In the genomic region with DNA sequence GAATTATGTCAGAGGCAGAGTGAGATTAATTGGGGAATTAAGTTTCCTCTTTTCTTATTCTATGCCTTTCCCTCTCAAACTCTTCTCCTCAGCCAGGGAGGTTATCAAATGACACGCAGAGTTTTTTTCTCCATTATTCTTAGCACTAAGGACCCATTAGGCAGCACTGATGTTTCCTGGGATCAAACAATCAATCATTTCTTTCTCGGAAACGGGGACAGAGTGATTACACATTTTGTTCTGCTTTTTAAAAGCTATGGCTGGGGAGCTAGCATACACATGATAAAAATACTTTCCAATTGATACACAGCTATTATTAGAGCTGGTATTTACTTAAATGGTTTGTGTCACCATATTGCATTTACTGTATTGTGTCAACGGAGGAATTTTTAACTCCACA, we compare ENCODE assay signal across 16 cellular contexts.
"Had no signal": no experiment of that assay in that cellular context is flagged by ENCODE, and none has a peak within 500 bp of the region (broad histone marks: within the 10 kb centered on the region; RNA-seq: fewer than 3 reads in every experiment).

No MANE protein-coding gene starts in this region.

- H3K4me1 Mint-ChIP-seq: activated CD4-positive, alpha-beta T cell treated with anti-CD3 and anti-CD28 coated beads, Interleukin-2, amount 10 ng/mL, durations not matched to agents 24 days and 14 days; naive thymus-derived CD8-positive, alpha-beta T cell had no signal

- H3K27ac Mint-ChIP-seq: activated CD4-positive, alpha-beta T cell treated with anti-CD3 and anti-CD28 coated beads, Interleukin-2, amount 10 ng/mL, durations not matched to agents 24 days and 14 days; activated naive CD4-positive, alpha-beta T cell treated with anti-CD3 and anti-CD28 coated beads for 36 hours; endodermal cell; memory B cell; naive thymus-derived CD8-positive, alpha-beta T cell; stimulated activated naive B cell treated with anti-CD40 and anti-IgM and Interleukin-4, amounts not matched to agents 10 μg/mL and 1 μg/mL and 100 μg/mL, for 72 hours had no signal

- H3K9me3 ChIP-seq: left ventricle myocardium inferior, neutrophil, spleen, thoracic aorta had no signal

- H3K4me3 Mint-ChIP-seq: activated CD4-positive, alpha-beta T cell treated with anti-CD3 and anti-CD28 coated beads, Interleukin-2, amount 10 ng/mL, durations not matched to agents 24 days and 14 days; activated naive CD4-positive, alpha-beta T cell treated with anti-CD3 and anti-CD28 coated beads for 36 hours; activated T-cell treated with anti-CD3 and anti-CD28 coated beads, Interleukin-2, amount 50 U/mL, for 4 hours; endodermal cell; memory B cell; naive thymus-derived CD8-positive, alpha-beta T cell; stimulated activated naive B cell treated with anti-CD40 and anti-IgM and Interleukin-4, amounts not matched to agents 10 μg/mL and 1 μg/mL and 100 μg/mL, for 72 hours had no signal

- H3K36me3 Mint-ChIP-seq: memory B cell; naive thymus-derived CD8-positive, alpha-beta T cell; stimulated activated naive B cell treated with anti-CD40 and anti-IgM and Interleukin-4, amounts not matched to agents 10 μg/mL and 1 μg/mL and 100 μg/mL, for 72 hours had no signal

- H3K27ac ChIP-seq: brain microvascular endothelial cell, left ventricle myocardium inferior, neutrophil, parathyroid adenoma, spleen, thoracic aorta had no signal

- H3K36me3 ChIP-seq: brain microvascular endothelial cell, left ventricle myocardium inferior, neutrophil, spleen, thoracic aorta had no signal

- H2AFZ ChIP-seq: parathyroid adenoma had no signal

- H3K79me2 ChIP-seq: parathyroid adenoma had no signal

- H3K4me3 ChIP-seq: left ventricle myocardium inferior, spleen, thoracic aorta had no signal

- DNase-seq: activated CD4-positive, alpha-beta T cell treated with anti-CD3 and anti-CD28 coated beads, Interleukin-2, amount 10 ng/mL, durations not matched to agents 24 days and 14 days; activated CD8-positive, alpha-beta memory T cell treated with anti-CD3 and anti-CD28 coated beads, Interleukin-2, amount 50 U/mL, for 4 hours; activated naive CD4-positive, alpha-beta T cell treated with anti-CD3 and anti-CD28 coated beads for 36 hours; activated T-cell treated with anti-CD3 and anti-CD28 coated beads, Interleukin-2, amount 50 U/mL, for 4 hours; brain microvascular endothelial cell; central memory CD4-positive, alpha-beta T cell; endodermal cell; hypothalamus; left ventricle myocardium inferior; naive thymus-derived CD8-positive, alpha-beta T cell; spleen; stimulated activated naive B cell treated with anti-CD40 and anti-IgM and Interleukin-4, amounts not matched to agents 10 μg/mL and 1 μg/mL and 100 μg/mL, for 72 hours had no signal

- H3K4me1 ChIP-seq: spleen had no signal

- H3K27me3 ChIP-seq: brain microvascular endothelial cell, neutrophil had no signal

- H3K9me3 Mint-ChIP-seq: activated CD4-positive, alpha-beta T cell treated with anti-CD3 and anti-CD28 coated beads, Interleukin-2, amount 10 ng/mL, durations not matched to agents 24 days and 14 days; activated naive CD4-positive, alpha-beta T cell treated with anti-CD3 and anti-CD28 coated beads for 36 hours; activated T-cell treated with anti-CD3 and anti-CD28 coated beads, Interleukin-2, amount 50 U/mL, for 4 hours; endodermal cell; memory B cell; naive thymus-derived CD8-positive, alpha-beta T cell; stimulated activated naive B cell treated with anti-CD40 and anti-IgM and Interleukin-4, amounts not matched to agents 10 μg/mL and 1 μg/mL and 100 μg/mL, for 72 hours had no signal
